In genomic region chr9:112249277-112249676, GRCh38 we compare ENCODE assay signal across 8 cellular contexts.
DNase-seq lines count a peak whose midpoint lies in the region; ATAC-seq and TF ChIP-seq lines count a peak whose summit lies in the region.

No MANE protein-coding gene starts in this region.

- H3K27me3 ChIP-seq in esophagus muscularis mucosa: no peaks in the 10 kb centered on the region

- 90% methylated on average over 1 of the region's 1 CpG for WGBS in esophagus muscularis mucosa

- H3K4me1 ChIP-seq in esophagus muscularis mucosa: no peaks in the 10 kb centered on the region

- peaks cover 0 to 26% (median 0%) of the 10 kb centered on the region in 4 donors for H3K36me3 ChIP-seq in esophagus muscularis mucosa

- H3K27ac ChIP-seq in substantia nigra (ENCODE audit: low read depth, low read length, poor library complexity, severe bottlenecking) (no peak overlapping the region), esophagus muscularis mucosa (replicated peaks in 1 of 4) (no peak overlapping the region)

- intact Hi-C loops in esophagus muscularis mucosa (cut with DNase I): no loop called here

- TF ChIP-seq EP300 in esophagus muscularis mucosa (IDR thresholded peaks at IDR 0.05): no peak

- peak; percentile 1 for DNase-seq in AG10803 (ENCODE audit: low read depth)
- DNase-seq in astrocyte of the hippocampus (ENCODE audit: low read depth, low spot score): peak; percentile 17
- DNase-seq in NCI-H2107 (lab: John Stamatoyannopoulos, UW): no peak
- no peak for DNase-seq in substantia nigra (lab: John Stamatoyannopoulos, UW)
- no peak for DNase-seq in NCI-H446 treated with DMSO at 0.1 percent for 48 hours (lab: John Stamatoyannopoulos, UW)
- DNase-seq in esophagus muscularis mucosa (ENCODE audit: extremely low spot score): no peak

- TF ChIP-seq CTCF in AG10803 (conservative IDR thresholded peaks at IDR 0.05; ENCODE audit: low read length) (no peak), esophagus muscularis mucosa (IDR thresholded peaks at IDR 0.05) (no peak)

- H3K4me3 ChIP-seq in AG10803 (ENCODE audit: low read length): no peak overlapping the region
- no peak overlapping the region for H3K4me3 ChIP-seq in esophagus muscularis mucosa

- ATAC-seq in GM19452 (IDR thresholded peaks at IDR 0.05; ENCODE audit: unreplicated experiment) (peak; percentile 67), HG03196 (IDR thresholded peaks at IDR 0.05; ENCODE audit: unreplicated experiment) (peak; percentile 85)

- no peaks in the 10 kb centered on the region for H3K9me3 ChIP-seq in esophagus muscularis mucosa

- TF ChIP-seq POLR2A in esophagus muscularis mucosa (IDR thresholded peaks at IDR 0.05; ENCODE audit: low read depth): no peak

Comparison
In these comparisons a context has a peak if more than half of its experiments do, and no peak if none do; other contexts are left out.
1. DNase-seq: peak in AG10803 (single experiment) and astrocyte of the hippocampus (single experiment); none in NCI-H2107 (single experiment), substantia nigra (0 of 49), NCI-H446 treated with DMSO at 0.1 percent for 48 hours (single experiment) and esophagus muscularis mucosa (single experiment).